In genomic region chr7:106071999-106072714, GRCh38 we compare ENCODE assay signal across 1 cellular context.
TF ChIP-seq lines count a peak whose summit lies in the region.

No MANE protein-coding gene starts in this region.

TF ChIP-seq in K562, 482 proteins besides CTCF, POLR2A, EP300 and RAD21 (continued from another document and continues in another):
- TF ChIP-seq, protein P1, sequence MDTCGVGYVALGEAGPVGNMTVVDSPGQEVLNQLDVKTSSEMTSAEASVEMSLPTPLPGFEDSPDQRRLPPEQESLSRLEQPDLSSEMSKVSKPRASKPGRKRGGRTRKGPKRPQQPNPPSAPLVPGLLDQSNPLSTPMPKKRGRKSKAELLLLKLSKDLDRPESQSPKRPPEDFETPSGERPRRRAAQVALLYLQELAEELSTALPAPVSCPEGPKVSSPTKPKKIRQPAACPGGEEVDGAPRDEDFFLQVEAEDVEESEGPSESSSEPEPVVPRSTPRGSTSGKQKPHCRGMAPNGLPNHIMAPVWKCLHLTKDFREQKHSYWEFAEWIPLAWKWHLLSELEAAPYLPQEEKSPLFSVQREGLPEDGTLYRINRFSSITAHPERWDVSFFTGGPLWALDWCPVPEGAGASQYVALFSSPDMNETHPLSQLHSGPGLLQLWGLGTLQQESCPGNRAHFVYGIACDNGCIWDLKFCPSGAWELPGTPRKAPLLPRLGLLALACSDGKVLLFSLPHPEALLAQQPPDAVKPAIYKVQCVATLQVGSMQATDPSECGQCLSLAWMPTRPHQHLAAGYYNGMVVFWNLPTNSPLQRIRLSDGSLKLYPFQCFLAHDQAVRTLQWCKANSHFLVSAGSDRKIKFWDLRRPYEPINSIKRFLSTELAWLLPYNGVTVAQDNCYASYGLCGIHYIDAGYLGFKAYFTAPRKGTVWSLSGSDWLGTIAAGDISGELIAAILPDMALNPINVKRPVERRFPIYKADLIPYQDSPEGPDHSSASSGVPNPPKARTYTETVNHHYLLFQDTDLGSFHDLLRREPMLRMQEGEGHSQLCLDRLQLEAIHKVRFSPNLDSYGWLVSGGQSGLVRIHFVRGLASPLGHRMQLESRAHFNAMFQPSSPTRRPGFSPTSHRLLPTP (IDR thresholded peaks at IDR 0.05; ENCODE audit: borderline replicate concordance, extremely low read depth, insufficient read length), result no peak
- TF ChIP-seq ZNF212 (CRISPR knock-in tag; IDR thresholded peaks at IDR 0.05), result no peak
- TF ChIP-seq, protein P2, sequence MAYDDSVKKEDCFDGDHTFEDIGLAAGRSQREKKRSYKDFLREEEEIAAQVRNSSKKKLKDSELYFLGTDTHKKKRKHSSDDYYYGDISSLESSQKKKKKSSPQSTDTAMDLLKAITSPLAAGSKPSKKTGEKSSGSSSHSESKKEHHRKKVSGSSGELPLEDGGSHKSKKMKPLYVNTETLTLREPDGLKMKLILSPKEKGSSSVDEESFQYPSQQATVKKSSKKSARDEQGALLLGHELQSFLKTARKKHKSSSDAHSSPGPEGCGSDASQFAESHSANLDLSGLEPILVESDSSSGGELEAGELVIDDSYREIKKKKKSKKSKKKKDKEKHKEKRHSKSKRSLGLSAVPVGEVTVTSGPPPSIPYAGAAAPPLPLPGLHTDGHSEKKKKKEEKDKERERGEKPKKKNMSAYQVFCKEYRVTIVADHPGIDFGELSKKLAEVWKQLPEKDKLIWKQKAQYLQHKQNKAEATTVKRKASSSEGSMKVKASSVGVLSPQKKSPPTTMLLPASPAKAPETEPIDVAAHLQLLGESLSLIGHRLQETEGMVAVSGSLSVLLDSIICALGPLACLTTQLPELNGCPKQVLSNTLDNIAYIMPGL (CRISPR knock-in tag; IDR thresholded peaks at IDR 0.05), result no peak
- no peak for TF ChIP-seq NFXL1 (CRISPR knock-in tag; IDR thresholded peaks at IDR 0.05)
- TF ChIP-seq, protein P3, sequence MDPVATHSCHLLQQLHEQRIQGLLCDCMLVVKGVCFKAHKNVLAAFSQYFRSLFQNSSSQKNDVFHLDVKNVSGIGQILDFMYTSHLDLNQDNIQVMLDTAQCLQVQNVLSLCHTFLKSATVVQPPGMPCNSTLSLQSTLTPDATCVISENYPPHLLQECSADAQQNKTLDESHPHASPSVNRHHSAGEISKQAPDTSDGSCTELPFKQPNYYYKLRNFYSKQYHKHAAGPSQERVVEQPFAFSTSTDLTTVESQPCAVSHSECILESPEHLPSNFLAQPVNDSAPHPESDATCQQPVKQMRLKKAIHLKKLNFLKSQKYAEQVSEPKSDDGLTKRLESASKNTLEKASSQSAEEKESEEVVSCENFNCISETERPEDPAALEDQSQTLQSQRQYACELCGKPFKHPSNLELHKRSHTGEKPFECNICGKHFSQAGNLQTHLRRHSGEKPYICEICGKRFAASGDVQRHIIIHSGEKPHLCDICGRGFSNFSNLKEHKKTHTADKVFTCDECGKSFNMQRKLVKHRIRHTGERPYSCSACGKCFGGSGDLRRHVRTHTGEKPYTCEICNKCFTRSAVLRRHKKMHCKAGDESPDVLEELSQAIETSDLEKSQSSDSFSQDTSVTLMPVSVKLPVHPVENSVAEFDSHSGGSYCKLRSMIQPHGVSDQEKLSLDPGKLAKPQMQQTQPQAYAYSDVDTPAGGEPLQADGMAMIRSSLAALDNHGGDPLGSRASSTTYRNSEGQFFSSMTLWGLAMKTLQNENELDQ (CRISPR knock-in tag; IDR thresholded peaks at IDR 0.05; ENCODE audit: borderline replicate concordance), result no peak
- TF ChIP-seq ZNF311 (CRISPR knock-in tag; IDR thresholded peaks at IDR 0.05), result no peak
- TF ChIP-seq ZNF232 (CRISPR knock-in tag; IDR thresholded peaks at IDR 0.05), result no peak
- TF ChIP-seq CCAR2 (IDR thresholded peaks at IDR 0.05; ENCODE audit: low read depth, low read length), result no peak
- TF ChIP-seq ZNF764 (CRISPR knock-in tag; IDR thresholded peaks at IDR 0.05; ENCODE audit: low read depth), result no peak
- TF ChIP-seq ELF2 (CRISPR knock-in tag; IDR thresholded peaks at IDR 0.05), result no peak
- TF ChIP-seq CAMTA2 (CRISPR knock-in tag; conservative IDR thresholded peaks at IDR 0.05), result no peak
- TF ChIP-seq MEIS2 (IDR thresholded peaks at IDR 0.05; ENCODE audit: partially characterized antibody), result peak; percentile 100
- no peak for TF ChIP-seq ZNF551 (CRISPR knock-in tag; IDR thresholded peaks at IDR 0.05)
- 0 out of 2 replicates have a peak, but pooled peaks have one; percentile 36 for TF ChIP-seq XRCC5 (IDR thresholded peaks at IDR 0.05; ENCODE audit: low read depth, low read length)
- peak in 1 of 2 experiments; percentile 87; a peak in 2 of 4 replicates for TF ChIP-seq TEAD1 (CRISPR knock-in tag; IDR thresholded peaks at IDR 0.05)
- TF ChIP-seq LARP7 (IDR thresholded peaks at IDR 0.05), result no peak
- TF ChIP-seq, protein P4, sequence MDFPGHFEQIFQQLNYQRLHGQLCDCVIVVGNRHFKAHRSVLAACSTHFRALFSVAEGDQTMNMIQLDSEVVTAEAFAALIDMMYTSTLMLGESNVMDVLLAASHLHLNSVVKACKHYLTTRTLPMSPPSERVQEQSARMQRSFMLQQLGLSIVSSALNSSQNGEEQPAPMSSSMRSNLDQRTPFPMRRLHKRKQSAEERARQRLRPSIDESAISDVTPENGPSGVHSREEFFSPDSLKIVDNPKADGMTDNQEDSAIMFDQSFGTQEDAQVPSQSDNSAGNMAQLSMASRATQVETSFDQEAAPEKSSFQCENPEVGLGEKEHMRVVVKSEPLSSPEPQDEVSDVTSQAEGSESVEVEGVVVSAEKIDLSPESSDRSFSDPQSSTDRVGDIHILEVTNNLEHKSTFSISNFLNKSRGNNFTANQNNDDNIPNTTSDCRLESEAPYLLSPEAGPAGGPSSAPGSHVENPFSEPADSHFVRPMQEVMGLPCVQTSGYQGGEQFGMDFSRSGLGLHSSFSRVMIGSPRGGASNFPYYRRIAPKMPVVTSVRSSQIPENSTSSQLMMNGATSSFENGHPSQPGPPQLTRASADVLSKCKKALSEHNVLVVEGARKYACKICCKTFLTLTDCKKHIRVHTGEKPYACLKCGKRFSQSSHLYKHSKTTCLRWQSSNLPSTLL (IDR thresholded peaks at IDR 0.05), result peak; percentile 98
- TF ChIP-seq PTRF (tag; IDR thresholded peaks at IDR 0.05), result no peak
- no peak for TF ChIP-seq SP2 (IDR thresholded peaks at IDR 0.05; ENCODE audit: extremely low read depth, low read depth, low read length, poor library complexity, severe bottlenecking)
- no peak for TF ChIP-seq SMARCA5 (IDR thresholded peaks at IDR 0.05)
- no peak for TF ChIP-seq HINFP (tag; conservative IDR thresholded peaks at IDR 0.05; ENCODE audit: low read depth)
- peak; percentile 80; the same call in 1 of the 2 replicates for TF ChIP-seq JUND (IDR thresholded peaks at IDR 0.05; ENCODE audit: borderline replicate concordance, low read depth, low read length)
- TF ChIP-seq JUND (tag; IDR thresholded peaks at IDR 0.05; ENCODE audit: borderline replicate concordance, low read depth, low read length), result peak; percentile 73; the same call in 2 of the 3 replicates
- TF ChIP-seq C11orf30 (IDR thresholded peaks at IDR 0.05; ENCODE audit: low read depth), result no peak
- no peak for TF ChIP-seq HDGF (IDR thresholded peaks at IDR 0.05)
- no peak for TF ChIP-seq CHD1 (IDR thresholded peaks at IDR 0.05; ENCODE audit: low read length)
- TF ChIP-seq THRB (CRISPR knock-in tag; conservative IDR thresholded peaks at IDR 0.05), result peak; percentile 77; the same call in 1 of the 2 replicates
- no peak for TF ChIP-seq KLF1 (tag; IDR thresholded peaks at IDR 0.05)
- TF ChIP-seq ZNF41 (CRISPR knock-in tag; conservative IDR thresholded peaks at IDR 0.05), result peak; percentile 73; the same call in 1 of the 2 replicates
- no peak for TF ChIP-seq NR2F6 (CRISPR knock-in tag; IDR thresholded peaks at IDR 0.05)
- TF ChIP-seq CHD4 (IDR thresholded peaks at IDR 0.05; ENCODE audit: insufficient read depth, insufficient replicate concordance, low read depth, low read length, poor library complexity, severe bottlenecking), result peak; percentile 41
- TF ChIP-seq BRD4 (IDR thresholded peaks at IDR 0.05), result peak; percentile 65; the same call in 1 of the 2 replicates
- TF ChIP-seq POU5F1 (IDR thresholded peaks at IDR 0.05; ENCODE audit: borderline replicate concordance, low read depth, low read length, partially characterized antibody), result no peak
- TF ChIP-seq LCOR (CRISPR knock-in tag; IDR thresholded peaks at IDR 0.05), result peak; percentile 33; the same call in 1 of the 2 replicates
- TF ChIP-seq HBP1 (CRISPR knock-in tag; IDR thresholded peaks at IDR 0.05), result no peak
- no peak for TF ChIP-seq SRSF1 (IDR thresholded peaks at IDR 0.05; ENCODE audit: low read depth, low read length)
- peak; percentile 93; the same call in 1 of the 2 replicates for TF ChIP-seq ZBED1 (IDR thresholded peaks at IDR 0.05)
- TF ChIP-seq, protein P5, sequence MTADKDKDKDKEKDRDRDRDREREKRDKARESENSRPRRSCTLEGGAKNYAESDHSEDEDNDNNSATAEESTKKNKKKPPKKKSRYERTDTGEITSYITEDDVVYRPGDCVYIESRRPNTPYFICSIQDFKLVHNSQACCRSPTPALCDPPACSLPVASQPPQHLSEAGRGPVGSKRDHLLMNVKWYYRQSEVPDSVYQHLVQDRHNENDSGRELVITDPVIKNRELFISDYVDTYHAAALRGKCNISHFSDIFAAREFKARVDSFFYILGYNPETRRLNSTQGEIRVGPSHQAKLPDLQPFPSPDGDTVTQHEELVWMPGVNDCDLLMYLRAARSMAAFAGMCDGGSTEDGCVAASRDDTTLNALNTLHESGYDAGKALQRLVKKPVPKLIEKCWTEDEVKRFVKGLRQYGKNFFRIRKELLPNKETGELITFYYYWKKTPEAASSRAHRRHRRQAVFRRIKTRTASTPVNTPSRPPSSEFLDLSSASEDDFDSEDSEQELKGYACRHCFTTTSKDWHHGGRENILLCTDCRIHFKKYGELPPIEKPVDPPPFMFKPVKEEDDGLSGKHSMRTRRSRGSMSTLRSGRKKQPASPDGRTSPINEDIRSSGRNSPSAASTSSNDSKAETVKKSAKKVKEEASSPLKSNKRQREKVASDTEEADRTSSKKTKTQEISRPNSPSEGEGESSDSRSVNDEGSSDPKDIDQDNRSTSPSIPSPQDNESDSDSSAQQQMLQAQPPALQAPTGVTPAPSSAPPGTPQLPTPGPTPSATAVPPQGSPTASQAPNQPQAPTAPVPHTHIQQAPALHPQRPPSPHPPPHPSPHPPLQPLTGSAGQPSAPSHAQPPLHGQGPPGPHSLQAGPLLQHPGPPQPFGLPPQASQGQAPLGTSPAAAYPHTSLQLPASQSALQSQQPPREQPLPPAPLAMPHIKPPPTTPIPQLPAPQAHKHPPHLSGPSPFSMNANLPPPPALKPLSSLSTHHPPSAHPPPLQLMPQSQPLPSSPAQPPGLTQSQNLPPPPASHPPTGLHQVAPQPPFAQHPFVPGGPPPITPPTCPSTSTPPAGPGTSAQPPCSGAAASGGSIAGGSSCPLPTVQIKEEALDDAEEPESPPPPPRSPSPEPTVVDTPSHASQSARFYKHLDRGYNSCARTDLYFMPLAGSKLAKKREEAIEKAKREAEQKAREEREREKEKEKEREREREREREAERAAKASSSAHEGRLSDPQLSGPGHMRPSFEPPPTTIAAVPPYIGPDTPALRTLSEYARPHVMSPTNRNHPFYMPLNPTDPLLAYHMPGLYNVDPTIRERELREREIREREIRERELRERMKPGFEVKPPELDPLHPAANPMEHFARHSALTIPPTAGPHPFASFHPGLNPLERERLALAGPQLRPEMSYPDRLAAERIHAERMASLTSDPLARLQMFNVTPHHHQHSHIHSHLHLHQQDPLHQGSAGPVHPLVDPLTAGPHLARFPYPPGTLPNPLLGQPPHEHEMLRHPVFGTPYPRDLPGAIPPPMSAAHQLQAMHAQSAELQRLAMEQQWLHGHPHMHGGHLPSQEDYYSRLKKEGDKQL (CRISPR knock-in tag; IDR thresholded peaks at IDR 0.05; ENCODE audit: borderline replicate concordance), result no peak
- TF ChIP-seq, protein P6, sequence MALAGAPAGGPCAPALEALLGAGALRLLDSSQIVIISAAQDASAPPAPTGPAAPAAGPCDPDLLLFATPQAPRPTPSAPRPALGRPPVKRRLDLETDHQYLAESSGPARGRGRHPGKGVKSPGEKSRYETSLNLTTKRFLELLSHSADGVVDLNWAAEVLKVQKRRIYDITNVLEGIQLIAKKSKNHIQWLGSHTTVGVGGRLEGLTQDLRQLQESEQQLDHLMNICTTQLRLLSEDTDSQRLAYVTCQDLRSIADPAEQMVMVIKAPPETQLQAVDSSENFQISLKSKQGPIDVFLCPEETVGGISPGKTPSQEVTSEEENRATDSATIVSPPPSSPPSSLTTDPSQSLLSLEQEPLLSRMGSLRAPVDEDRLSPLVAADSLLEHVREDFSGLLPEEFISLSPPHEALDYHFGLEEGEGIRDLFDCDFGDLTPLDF (CRISPR knock-in tag; IDR thresholded peaks at IDR 0.05), result no peak
- no peak for TF ChIP-seq ZNF699 (CRISPR knock-in tag; IDR thresholded peaks at IDR 0.05; ENCODE audit: insufficient replicate concordance)
- no peak for TF ChIP-seq ZBTB8A (IDR thresholded peaks at IDR 0.05; ENCODE audit: partially characterized antibody)
- no peak for TF ChIP-seq MXI1 (IDR thresholded peaks at IDR 0.05; ENCODE audit: low read depth, low read length)
- TF ChIP-seq CHD2 (IDR thresholded peaks at IDR 0.05; ENCODE audit: low read depth, low read length), result no peak
